In genomic region chr3:151169700-151170224, GRCh38 we compare ENCODE assay signal across 8 cellular contexts.
DNase-seq lines count a peak whose midpoint lies in the region; ATAC-seq, FAIRE-seq and TF ChIP-seq lines count a peak whose summit lies in the region.

No MANE protein-coding gene starts in this region.

- no peak for TF ChIP-seq CTCF in GM06990 (IDR thresholded peaks at IDR 0.05; ENCODE audit: insufficient read depth, low read length, poor library complexity, severe bottlenecking)
- no peak for TF ChIP-seq CTCF in foreskin fibroblast (IDR thresholded peaks at IDR 0.05; ENCODE audit: low read depth, low read length)

- H3K4me3 ChIP-seq in GM06990 (replicated peaks; ENCODE audit: low read depth, low read length) (no peak overlapping the region), foreskin fibroblast (ENCODE audit: low read depth in 1 of 2, low read length in 2 of 2) (no peak overlapping the region)

- ATAC-seq in HG02642 (IDR thresholded peaks at IDR 0.05; ENCODE audit: poor library complexity, unreplicated experiment), result peak; percentile 42

- DNase-seq in GM06990 (ENCODE audit: extremely low read depth, insufficient read length), result peak; percentile 48
- DNase-seq in RCC 7860 (ENCODE audit: low spot score), result peak; percentile 26
- peak; percentile 48 for DNase-seq in globus pallidus (ENCODE audit: low spot score)
- peak; percentile 36 for DNase-seq in stimulated activated CD8-positive, alpha-beta memory T cell treated with anti-CD3 and anti-CD28 coated beads, Interleukin-12 subunit alpha, Interleukin-12 subunit beta, amount 100 ng/mL, for 24 hours (ENCODE audit: extremely low read depth)
- no peak for DNase-seq in HPDE6-E6E7 (ENCODE audit: extremely low spot score)
- DNase-seq in GM19239 (ENCODE audit: insufficient read length, low spot score), result no peak
- DNase-seq in foreskin fibroblast, result no peak

- peak; percentile 65 for FAIRE-seq in RCC 7860 (lab: Jason Lieb, UNC)
- no peak for FAIRE-seq in GM19239 (lab: Jason Lieb, UNC)

- H3K36me3 ChIP-seq in GM06990 (ENCODE audit: control insufficient read depth, insufficient read depth, low read length), result no peaks in the 10 kb centered on the region

- no peaks in the 10 kb centered on the region; the same call in 1 of the 2 replicates for H3K27me3 ChIP-seq in GM06990 (replicated peaks; ENCODE audit: control insufficient read depth, insufficient read depth, low read length)

Comparison
In these comparisons a context has a peak if more than half of its experiments do, and no peak if none do; other contexts are left out.
1. DNase-seq: peak in GM06990 (single experiment), RCC 7860 (single experiment), globus pallidus (single experiment) and stimulated activated CD8-positive, alpha-beta memory T cell treated with anti-CD3 and anti-CD28 coated beads, Interleukin-12 subunit alpha, Interleukin-12 subunit beta, amount 100 ng/mL, for 24 hours (single experiment); none in HPDE6-E6E7 (single experiment), GM19239 (single experiment) and foreskin fibroblast (0 of 2).